In genomic region chr12:104716183-104716571, GRCh38 we compare ENCODE assay signal across 1 cellular context.
TF ChIP-seq lines count a peak whose summit lies in the region.

No MANE protein-coding gene starts in this region.

TF ChIP-seq in SK-N-SH treated with all-trans-retinoic acid at 6 μM for 48 hours, 23 proteins besides CTCF, POLR2A, EP300 and RAD21 (continued from another document):
- no peak for TF ChIP-seq PATZ1 (CRISPR knock-in tag; IDR thresholded peaks at IDR 0.05; ENCODE audit: borderline replicate concordance)
- TF ChIP-seq CSRNP3 (CRISPR knock-in tag; IDR thresholded peaks at IDR 0.05) = no peak
- TF ChIP-seq ESRRG (CRISPR knock-in tag; IDR thresholded peaks at IDR 0.05) = no peak
- TF ChIP-seq TOX (CRISPR knock-in tag; IDR thresholded peaks at IDR 0.05; ENCODE audit: borderline replicate concordance) = no peak
- no peak for TF ChIP-seq ZC3H10 (CRISPR knock-in tag; IDR thresholded peaks at IDR 0.05)
- TF ChIP-seq POU6F1 (CRISPR knock-in tag; IDR thresholded peaks at IDR 0.05; ENCODE audit: borderline replicate concordance, low read depth) = no peak
